9 cellular contexts compared by ENCODE assay signal in the genomic region with DNA sequence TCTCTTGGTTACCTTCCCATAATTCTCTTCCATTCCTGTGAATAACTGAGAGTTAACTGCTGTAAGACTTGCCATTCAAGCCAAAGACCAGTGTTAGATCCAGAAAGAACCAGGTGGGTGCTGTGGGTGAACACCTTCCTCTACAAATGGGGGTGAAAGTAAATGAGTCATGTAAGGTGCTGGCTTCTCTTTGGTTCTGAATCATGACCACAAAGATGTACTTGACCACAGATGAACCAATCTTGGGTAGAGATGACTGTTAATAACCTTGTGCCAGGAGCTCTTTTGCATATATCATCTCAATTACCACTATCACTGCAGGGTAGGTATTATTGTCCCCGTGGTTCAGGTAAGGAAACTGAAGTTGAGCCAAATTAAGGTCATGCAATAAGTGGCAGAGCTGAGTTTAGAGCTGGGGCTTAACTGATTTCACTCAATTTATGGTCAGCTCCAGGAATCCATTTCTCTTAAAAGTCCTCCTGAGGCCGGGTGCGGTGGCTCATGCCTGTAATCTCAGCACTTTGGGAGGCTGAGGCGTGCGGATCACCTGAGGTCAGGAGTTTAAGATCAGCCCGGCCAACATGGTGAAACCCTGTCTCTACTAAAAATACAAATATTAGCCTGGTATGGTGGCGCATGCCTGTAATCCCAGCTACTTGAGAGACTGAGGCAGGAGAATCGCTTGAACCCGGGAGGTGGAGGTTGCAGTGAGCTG.
DNase-seq lines count a peak whose midpoint lies in the region; ATAC-seq, FAIRE-seq and TF ChIP-seq lines count a peak whose summit lies in the region.
"Had no signal": no experiment of that assay in that cellular context is flagged by ENCODE, and none has a peak within 500 bp of the region (broad histone marks: within the 10 kb centered on the region; RNA-seq: fewer than 3 reads in every experiment).

No MANE protein-coding gene starts in this region.

- FAIRE-seq in D721Med (lab: Jason Lieb, UNC): no peak

- DNase-seq in epithelial cell of esophagus (ENCODE audit: low read depth) (peak; percentile 23), GF-D8 (lab: John Stamatoyannopoulos, UW) (no peak), NCI-H146 treated with DMSO at 0.1 percent for 48 hours (lab: John Stamatoyannopoulos, UW; ENCODE audit: unreplicated experiment) (no peak), left ventricle myocardium inferior (no peak), D721Med (ENCODE audit: insufficient read length, low spot score) (no peak)
- DNase-seq: NCI-H510A had no signal

- peaks cover 3% of the 10 kb centered on the region for H3K4me1 ChIP-seq in left ventricle myocardium inferior

- H3K36me3 ChIP-seq in left ventricle myocardium inferior: no peaks in the 10 kb centered on the region

- peak; percentile 96 for ATAC-seq in GM18517 (IDR thresholded peaks at IDR 0.05; ENCODE audit: unreplicated experiment)
- peak; percentile 92 for ATAC-seq in GM21423 (IDR thresholded peaks at IDR 0.05; ENCODE audit: unreplicated experiment)
- ATAC-seq in HG03432 (IDR thresholded peaks at IDR 0.05; ENCODE audit: unreplicated experiment): peak; percentile 98

- H3K27ac ChIP-seq in left ventricle myocardium inferior (replicated peaks): no peak overlapping the region

- H3K9me3 ChIP-seq in left ventricle myocardium inferior (replicated peaks): peaks cover 6% of the 10 kb centered on the region

- H3K4me3 ChIP-seq in epithelial cell of esophagus (ENCODE audit: low read length) (no peak overlapping the region), left ventricle myocardium inferior (no peak overlapping the region)

- intact Hi-C loops in left ventricle myocardium inferior (cut with micrococcal nuclease): no loop called here

- no peaks in the 10 kb centered on the region for H3K27me3 ChIP-seq in left ventricle myocardium inferior (ENCODE audit: low read depth)

- TF ChIP-seq CTCF in epithelial cell of esophagus (IDR thresholded peaks at IDR 0.05; ENCODE audit: insufficient read depth, low read depth, low read length, missing control alignments) (no peak), left ventricle myocardium inferior (IDR thresholded peaks at IDR 0.05; ENCODE audit: borderline replicate concordance) (no peak), D721Med (IDR thresholded peaks at IDR 0.05; ENCODE audit: insufficient read depth, missing control alignments) (no peak)
